In the genomic region with DNA sequence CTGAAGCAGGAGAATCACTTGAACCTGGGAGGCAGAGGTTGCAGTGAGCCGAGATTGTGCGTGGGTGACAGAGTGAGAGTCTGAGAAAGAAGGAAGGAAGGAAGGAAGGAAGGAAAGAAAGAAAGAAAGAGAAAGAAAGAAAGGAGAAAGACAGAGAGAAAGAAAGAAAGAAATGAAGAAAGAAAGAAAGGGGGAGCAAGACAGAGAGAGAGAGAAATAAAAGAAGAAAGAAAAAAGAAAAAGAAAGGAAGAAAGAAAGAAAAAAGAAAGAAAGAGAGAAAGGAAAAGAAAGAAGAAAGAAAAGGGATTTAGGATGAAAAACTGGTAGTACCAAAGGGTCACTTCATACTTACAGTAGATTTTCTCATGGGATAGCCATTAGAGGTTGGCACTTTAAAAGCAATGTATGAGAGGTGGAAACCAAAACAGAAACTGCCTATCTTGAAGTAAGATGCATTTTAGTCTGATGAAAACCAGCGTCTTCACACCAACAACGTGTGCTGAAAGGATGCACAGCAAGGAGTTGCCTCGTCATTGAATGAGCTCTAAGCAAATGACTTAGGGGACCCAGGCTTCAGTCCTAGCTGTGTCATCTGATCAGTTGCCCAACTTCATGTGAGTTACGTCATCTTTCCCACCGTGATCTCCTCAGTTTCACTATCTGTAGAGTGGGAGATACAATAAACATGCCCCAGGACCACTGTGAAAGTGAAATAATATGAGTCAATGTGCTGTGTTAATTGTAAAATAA, we compare ENCODE assay signal across 8 cellular contexts.
A peak's percentile ranks its signal among the peaks of the same experiment; 100 is the strongest.
DNase-seq lines count a peak whose midpoint lies in the region; ATAC-seq and TF ChIP-seq lines count a peak whose summit lies in the region.

No MANE protein-coding gene starts in this region.

- no peaks in the 10 kb centered on the region for H3K36me3 ChIP-seq in neural progenitor cell
- no peaks in the 10 kb centered on the region for H3K36me3 ChIP-seq in SJCRH30

- H3K27me3 ChIP-seq in right cardiac atrium (ENCODE audit: control insufficient read depth, insufficient read depth) (no peaks in the 10 kb centered on the region), neural progenitor cell (no peaks in the 10 kb centered on the region), SJCRH30 (no peaks in the 10 kb centered on the region)

- 63% methylated on average over 7 of the region's 7 CpGs for WGBS in right cardiac atrium

- H3K9me3 Mint-ChIP-seq in activated T-cell treated with anti-CD3 and anti-CD28 coated beads, Interleukin-2, amount 50 U/mL, for 24 hours = peaks cover under 1% of the 10 kb centered on the region
- peaks cover 4% of the 10 kb centered on the region for H3K9me3 Mint-ChIP-seq in neural progenitor cell

- H3K36me3 Mint-ChIP-seq in activated T-cell treated with anti-CD3 and anti-CD28 coated beads, Interleukin-2, amount 50 U/mL, for 24 hours (ENCODE audit: low read depth) = peaks cover 35% of the 10 kb centered on the region
- H3K36me3 Mint-ChIP-seq in neural progenitor cell = no peaks in the 10 kb centered on the region

- H3F3A ChIP-seq in neural progenitor cell (ENCODE audit: low read depth) = peaks cover 18% of the 10 kb centered on the region

- H3K4me3 Mint-ChIP-seq in activated T-cell treated with anti-CD3 and anti-CD28 coated beads, Interleukin-2, amount 50 U/mL, for 24 hours = peak overlapping the region; percentile 40
- H3K4me3 Mint-ChIP-seq in neural progenitor cell = no peak overlapping the region

- H3K9ac ChIP-seq in neural progenitor cell = no peak overlapping the region

- peaks cover 97% of the 10 kb centered on the region for H3K4me1 Mint-ChIP-seq in activated T-cell treated with anti-CD3 and anti-CD28 coated beads, Interleukin-2, amount 50 U/mL, for 24 hours (ENCODE audit: low read depth)
- peaks cover 18% of the 10 kb centered on the region for H3K4me1 Mint-ChIP-seq in neural progenitor cell

- in situ Hi-C loops in KBM-7 (cut with MboI; ENCODE audit: low pct_unique_long_range_greater_than_20kb, low sequenced_read_pairs) = no loop called here

- H4K20me1 ChIP-seq in neural progenitor cell (ENCODE audit: low read depth) = no peaks in the 10 kb centered on the region

- DNase-seq in right cardiac atrium (no peak), left cardiac atrium (no peak), neural progenitor cell (ENCODE audit: low spot score) (no peak), SJCRH30 (no peak), KBM-7 (no peak), nucleus accumbens (lab: John Stamatoyannopoulos, UW) (no peak)
- no peak for DNase-seq in activated T-cell treated with anti-CD3 and anti-CD28 coated beads, Interleukin-2, amount 50 U/mL, for 24 hours

- intact Hi-C loops in right cardiac atrium (cut with DNase I) (loop anchor here in 1 of 4 donors (10.0 kb wide), 1 partner anchor 68 kb away; no protein-coding TSS in a partner anchor), left cardiac atrium (cut with DNase I) (loop anchor here (10.0 kb wide), 2 partner anchors 48 to 132 kb away; partner anchors contain the start of gene NEDD9 (in 1 of the 2))

- H3K9me3 ChIP-seq in right cardiac atrium (ENCODE audit: control insufficient read depth, low read length) = no peaks in the 10 kb centered on the region
- no peaks in the 10 kb centered on the region for H3K9me3 ChIP-seq in neural progenitor cell (ENCODE audit: low read depth)
- H3K9me3 ChIP-seq in SJCRH30 (replicated peaks) = no peaks in the 10 kb centered on the region

- peak overlapping the region; percentile 0 for H3K4me2 ChIP-seq in neural progenitor cell

- no peak for TF ChIP-seq CTCF in neural progenitor cell (IDR thresholded peaks at IDR 0.05)

- H3K27me3 Mint-ChIP-seq in activated T-cell treated with anti-CD3 and anti-CD28 coated beads, Interleukin-2, amount 50 U/mL, for 24 hours = no peaks in the 10 kb centered on the region
- peaks cover 4% of the 10 kb centered on the region for H3K27me3 Mint-ChIP-seq in neural progenitor cell (ENCODE audit: insufficient read depth, low read depth)

- no peak overlapping the region for H2AFZ ChIP-seq in neural progenitor cell (replicated peaks)

- H3K4me3 ChIP-seq in right cardiac atrium (ENCODE audit: low read length) (no peak overlapping the region), neural progenitor cell (no peak overlapping the region), SJCRH30 (no peak overlapping the region)

- peak overlapping the region; percentile 83 for H3K27ac Mint-ChIP-seq in activated T-cell treated with anti-CD3 and anti-CD28 coated beads, Interleukin-2, amount 50 U/mL, for 24 hours
- H3K27ac Mint-ChIP-seq in neural progenitor cell = no peak overlapping the region

- peak overlapping the region; percentile 94 for H3K27ac ChIP-seq in right cardiac atrium (ENCODE audit: low read length)
- no peak overlapping the region for H3K27ac ChIP-seq in neural progenitor cell
- no peak overlapping the region for H3K27ac ChIP-seq in SJCRH30

- no peak for ATAC-seq in right cardiac atrium
- no peak for ATAC-seq in left cardiac atrium
- peak; percentile 64 for ATAC-seq in HG03196 (IDR thresholded peaks at IDR 0.05; ENCODE audit: unreplicated experiment)

- no peaks in the 10 kb centered on the region for H3K79me2 ChIP-seq in neural progenitor cell (ENCODE audit: low read depth)

- H3K4me1 ChIP-seq in right cardiac atrium (ENCODE audit: control insufficient read depth, insufficient read depth, low read length) (peaks cover 17% of the 10 kb centered on the region), neural progenitor cell (peaks cover 23% of the 10 kb centered on the region), SJCRH30 (no peaks in the 10 kb centered on the region)
